ENCODE assay signal across 11 cellular contexts in the genomic region with DNA sequence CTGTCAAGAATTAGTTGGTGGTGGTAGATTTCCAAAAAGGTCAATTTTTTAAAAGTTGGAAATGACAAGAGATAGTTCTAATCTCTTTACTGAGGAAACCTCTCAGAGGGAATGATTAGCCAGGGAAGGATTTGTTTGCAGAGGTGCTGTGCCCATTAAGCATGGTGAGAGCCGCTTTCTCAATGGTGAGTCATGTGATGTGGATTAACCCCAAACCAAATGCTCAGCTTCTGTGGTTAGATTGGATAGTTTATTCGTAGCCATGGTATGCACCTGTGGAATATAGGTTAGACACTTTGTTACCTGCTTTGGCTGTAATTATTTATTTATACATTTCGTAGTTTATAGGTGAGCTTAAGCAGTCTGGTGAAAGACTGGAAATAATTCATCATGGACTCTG. TPM values are rescaled to one million over a fixed set of nuclear protein-coding genes. Genes with fewer than 3 reads are reported as not detected.
A peak's percentile ranks its signal among the peaks of the same experiment; 100 is the strongest.
DNase-seq lines count a peak whose midpoint lies in the region; ATAC-seq and TF ChIP-seq lines count a peak whose summit lies in the region.
"Had no signal": no experiment of that assay in that cellular context is flagged by ENCODE, and none has a peak within 500 bp of the region (broad histone marks: within the 10 kb centered on the region; RNA-seq: fewer than 3 reads in every experiment).

No MANE protein-coding gene starts in this region.

- H3K36me3 ChIP-seq in cardiac muscle cell (peaks cover 16% of the 10 kb centered on the region), upper lobe of right lung (peaks cover 45% of the 10 kb centered on the region), MM.1S (replicated peaks; ENCODE audit: insufficient read depth, low read length) (peaks cover 17% of the 10 kb centered on the region)

- no peaks in the 10 kb centered on the region for H3K27me3 ChIP-seq in cardiac muscle cell
- H3K27me3 ChIP-seq in upper lobe of right lung: no peaks in the 10 kb centered on the region
- H3K27me3 ChIP-seq in MM.1S (replicated peaks; ENCODE audit: insufficient read depth, low read length): no peaks in the 10 kb centered on the region
- H3K27me3 ChIP-seq: dorsolateral prefrontal cortex, spleen had no signal

- intact Hi-C loops in cardiac septum (cut with DNase I) (no loop called here), activated B cell treated with CpG ODN at 0.5 μM for 24 hours (cut with micrococcal nuclease) (no loop called here), upper lobe of right lung (cut with DNase I) (no loop called here)

- H3K27ac ChIP-seq in cardiac muscle cell: peak overlapping the region; percentile 56
- H3K27ac ChIP-seq in upper lobe of right lung: no peak overlapping the region
- H3K27ac ChIP-seq in MM.1S (ENCODE audit: low read length): no peak overlapping the region

- no peaks in the 10 kb centered on the region for H3K27me3 Mint-ChIP-seq in activated B cell treated with CpG ODN at 0.5 μM for 24 hours
- peaks cover 0 to 4% (median 0%) of the 10 kb centered on the region in 3 donors for H3K27me3 Mint-ChIP-seq in immature natural killer cell (ENCODE audit: low read depth in 3 of 3)

- POLR2A ChIA-PET in activated B cell treated with CpG ODN at 0.5 μM for 24 hours (lab: Charles Lee): interaction anchor here (0.5 kb wide), 1 partner anchor 15 kb away, joined by 3 read pairs; no protein-coding TSS in a partner anchor

- H4K20me1 ChIP-seq in MM.1S (ENCODE audit: insufficient read depth, low read length): peaks cover 90% of the 10 kb centered on the region

- in situ Hi-C loops in GM13977 (cut with MboI; ENCODE audit: low pct_unique_long_range_greater_than_20kb, low sequenced_read_pairs, unreplicated experiment): no loop called here

- CTCF ChIA-PET in activated B cell treated with CpG ODN at 0.5 μM for 24 hours (lab: Charles Lee): interaction anchor here (0.6 kb wide), 1 partner anchor 348 kb away, joined by 3 read pairs; no protein-coding TSS in a partner anchor

- no peak overlapping the region for H3K4me2 ChIP-seq in MM.1S (ENCODE audit: low read depth, low read length)

- H3K4me1 ChIP-seq in cardiac muscle cell (ENCODE audit: low read depth): peaks cover 21% of the 10 kb centered on the region
- peaks cover 82% of the 10 kb centered on the region for H3K4me1 ChIP-seq in upper lobe of right lung
- peaks cover 8% of the 10 kb centered on the region for H3K4me1 ChIP-seq in MM.1S (ENCODE audit: low read length)

- H2AFZ ChIP-seq in MM.1S (ENCODE audit: low read length): no peak overlapping the region

- peak in 1 of 2 donors; percentile 36 for DNase-seq in cardiac muscle cell (ENCODE audit: low read depth in 1 of 2, low spot score in 1 of 2)
- DNase-seq in cardiac septum (ENCODE audit: low spot score): no peak
- DNase-seq in activated B cell treated with CpG ODN at 0.5 μM for 24 hours: no peak
- no peak for DNase-seq in immature natural killer cell
- DNase-seq in upper lobe of right lung: no peak
- DNase-seq in omental fat pad (ENCODE audit: low spot score): no peak
- no peak for DNase-seq in GM13977 (ENCODE audit: low spot score)
- DNase-seq in MM.1S: no peak
- DNase-seq: dorsolateral prefrontal cortex, spleen had no signal

- ATAC-seq in activated B cell treated with CpG ODN at 0.5 μM for 24 hours (ENCODE audit: low read depth) (no peak), upper lobe of right lung (peak; percentile 76), omental fat pad (ENCODE audit: low FRiP score) (no peak)

- H3K9me2 ChIP-seq in MM.1S (replicated peaks; ENCODE audit: insufficient read depth, low read length): no peaks in the 10 kb centered on the region

- no peaks in the 10 kb centered on the region for H3F3A ChIP-seq in MM.1S (ENCODE audit: insufficient read depth, low read length)

- H3K4me1 Mint-ChIP-seq in activated B cell treated with CpG ODN at 0.5 μM for 24 hours: peaks cover 81% of the 10 kb centered on the region
- H3K4me1 Mint-ChIP-seq in immature natural killer cell: peaks cover 81 to 92% of the 10 kb centered on the region in 2 donors

- H3K9ac ChIP-seq in MM.1S (ENCODE audit: low read length): no peak overlapping the region

- H3K36me3 Mint-ChIP-seq in activated B cell treated with CpG ODN at 0.5 μM for 24 hours (ENCODE audit: low read depth): peaks cover 65% of the 10 kb centered on the region
- H3K36me3 Mint-ChIP-seq in immature natural killer cell: peaks cover 8 to 17% (median 15%) of the 10 kb centered on the region in 3 donors

- no peaks in the 10 kb centered on the region for H3K9me3 Mint-ChIP-seq in activated B cell treated with CpG ODN at 0.5 μM for 24 hours
- no peaks in the 10 kb centered on the region for H3K9me3 Mint-ChIP-seq in immature natural killer cell

- H3K9me3 ChIP-seq in cardiac muscle cell (ENCODE audit: low read depth): no peaks in the 10 kb centered on the region
- H3K9me3 ChIP-seq in upper lobe of right lung: no peaks in the 10 kb centered on the region
- no peaks in the 10 kb centered on the region for H3K9me3 ChIP-seq in MM.1S (replicated peaks; ENCODE audit: insufficient read depth, low read length)
- H3K9me3 ChIP-seq: spleen had no signal

- no peak overlapping the region for H3K4me3 ChIP-seq in cardiac muscle cell
- no peak overlapping the region for H3K4me3 ChIP-seq in upper lobe of right lung
- H3K4me3 ChIP-seq in MM.1S (ENCODE audit: low read length): no peak overlapping the region
- H3K4me3 ChIP-seq: dorsolateral prefrontal cortex, spleen had no signal

- H3K79me2 ChIP-seq in MM.1S (ENCODE audit: low read length): peaks cover 99% of the 10 kb centered on the region

- peak overlapping the region; percentile 11 for H3K4me3 Mint-ChIP-seq in activated B cell treated with CpG ODN at 0.5 μM for 24 hours
- H3K4me3 Mint-ChIP-seq in immature natural killer cell: peak overlapping the region; percentile 17 to 51 (median 22)

- H3K27ac Mint-ChIP-seq in activated B cell treated with CpG ODN at 0.5 μM for 24 hours (peak overlapping the region; percentile 24), immature natural killer cell (peak overlapping the region in 5 of 6 donors; percentile 11 to 73 (median 46))

- TF ChIP-seq CTCF in cardiac muscle cell (IDR thresholded peaks at IDR 0.05; ENCODE audit: low read depth, low read length) (no peak), activated B cell treated with CpG ODN at 0.5 μM for 24 hours (IDR thresholded peaks at IDR 0.05) (no peak), upper lobe of right lung (IDR thresholded peaks at IDR 0.05) (no peak), omental fat pad (IDR thresholded peaks at IDR 0.05) (no peak), GM13977 (IDR thresholded peaks at IDR 0.05; ENCODE audit: extremely low read depth, insufficient read depth, missing control alignments) (no peak), MM.1S (IDR thresholded peaks at IDR 0.05; ENCODE audit: low read length) (no peak)

RNA-seq across cellular contexts. Expression of a gene that starts 7.1 kb away (rescaled TPM):
- total RNA-seq in cardiac muscle cell (79.1 and 103 TPM in 2 replicates), cardiac septum (102 TPM), activated B cell treated with CpG ODN at 0.5 μM for 24 hours (282 and 287 TPM in 2 replicates), upper lobe of right lung (131 TPM), omental fat pad (100 to 1,000 TPM in 3 of 4 donors, 10 to 100 TPM in 1; 80.4 to 158 (median 111) TPM)
- polyA plus RNA-seq in cardiac muscle cell (106 and 246 TPM in 2 replicates), immature natural killer cell (100 to 1,000 TPM; 163 to 287 (median 209) TPM)

RNA-seq across cellular contexts. Expression of a gene that starts 38.8 kb away (rescaled TPM):
- total RNA-seq in cardiac muscle cell (118 and 139 TPM in 2 replicates), cardiac septum (84.3 TPM), activated B cell treated with CpG ODN at 0.5 μM for 24 hours (24.8 and 25.6 TPM in 2 replicates), upper lobe of right lung (58.7 TPM), omental fat pad (100 to 1,000 TPM; 167 to 296 (median 203) TPM)
- polyA plus RNA-seq in cardiac muscle cell (49.4 and 63.8 TPM in 2 replicates), immature natural killer cell (10 to 100 TPM; 43.9 to 71.4 (median 59.4) TPM)

RNA-seq across cellular contexts. Expression of a gene that starts 50.6 kb away (rescaled TPM):
- 0.33 and 1.2 TPM in 2 replicates for total RNA-seq in cardiac muscle cell
- polyA plus RNA-seq in cardiac muscle cell: 0.22 and 1.2 TPM in 2 replicates
- total RNA-seq in cardiac septum: 0.62 TPM
- total RNA-seq in activated B cell treated with CpG ODN at 0.5 μM for 24 hours: 0.29 and 0.49 TPM in 2 replicates
- polyA plus RNA-seq in immature natural killer cell: 1 to 10 TPM; 1.9 to 3.7 (median 2.5) TPM
- 31.3 TPM for total RNA-seq in upper lobe of right lung
- 1 to 10 TPM in 3 of 4 donors, under 1 TPM in 1; 0.56 to 4.6 (median 1.9) TPM for total RNA-seq in omental fat pad
- total RNA-seq: SK-MEL-5 had no signal
